Comparison of ENCODE assay signal across 19 cellular contexts in genomic region chr1:201563941-201564340, GRCh38. TPM values are rescaled to one million over a fixed set of nuclear protein-coding genes. Genes with fewer than 3 reads are reported as not detected.
DNase-seq lines count a peak whose midpoint lies in the region; ATAC-seq and TF ChIP-seq lines count a peak whose summit lies in the region.
"Had no signal": no experiment of that assay in that cellular context is flagged by ENCODE, and none has a peak within 500 bp of the region (broad histone marks: within the 10 kb centered on the region; RNA-seq: fewer than 3 reads in every experiment).

No MANE protein-coding gene starts in this region.

- no peaks in the 10 kb centered on the region for H3K27me3 Mint-ChIP-seq in activated CD8-positive, alpha-beta T cell treated with anti-CD3 and anti-CD28 coated beads, Interleukin-2, amount 10 ng/mL, durations not matched to agents 7 days and 5 days (ENCODE audit: low read depth)

- H3K4me2 ChIP-seq in fibroblast of lung (ENCODE audit: extremely low read depth, insufficient read depth, low read length): peak overlapping the region; percentile 18
- H3K4me2 ChIP-seq: A549, KMS-11 had no signal

- POLR2A ChIA-PET in RWPE1 (lab: Yijun Ruan, JAX; ENCODE audit: low non-redundant PET): no interaction called here
- POLR2A ChIA-PET in activated CD8-positive, alpha-beta T cell treated with anti-CD3 and anti-CD28 coated beads, Interleukin-2, amount 10 ng/mL, durations not matched to agents 7 days and 5 days (lab: Charles Lee): interaction anchor here (0.5 kb wide), 1 partner anchor 52 kb away, joined by 3 read pairs; no protein-coding TSS in a partner anchor

- H3K9me3 ChIP-seq in fibroblast of lung (ENCODE audit: control insufficient read depth, insufficient read depth, low read depth, low read length) (no peaks in the 10 kb centered on the region), spleen (no peaks in the 10 kb centered on the region)
- H3K9me3 ChIP-seq: A549, SJCRH30 had no signal

- H3K36me3 Mint-ChIP-seq in activated CD8-positive, alpha-beta T cell treated with anti-CD3 and anti-CD28 coated beads, Interleukin-2, amount 10 ng/mL, durations not matched to agents 7 days and 5 days (ENCODE audit: low read depth): no peaks in the 10 kb centered on the region

- H3K4me1 ChIP-seq in fibroblast of lung (ENCODE audit: control insufficient read depth, extremely low read depth, insufficient read depth, low read length): peaks cover 38% of the 10 kb centered on the region
- peaks cover 0 to 31% (median 14%) of the 10 kb centered on the region in 6 donors for H3K4me1 ChIP-seq in spleen

- TF ChIP-seq CTCF in AG10803 (conservative IDR thresholded peaks at IDR 0.05; ENCODE audit: low read length): no peak
- no peak for TF ChIP-seq CTCF in RWPE1 (conservative IDR thresholded peaks at IDR 0.05; ENCODE audit: low read depth)
- TF ChIP-seq CTCF in fibroblast of lung (conservative IDR thresholded peaks at IDR 0.05 in 1 of 2, IDR thresholded peaks at IDR 0.05 in 1 of 2; ENCODE audit: low read depth in 1 of 2, low read length in 2 of 2): no peak
- TF ChIP-seq CTCF in spleen (IDR thresholded peaks at IDR 0.05 in 8 of 11, conservative IDR thresholded peaks at IDR 0.05 in 3 of 11): no peak

- H3K79me2 ChIP-seq in fibroblast of lung (ENCODE audit: control insufficient read depth, insufficient read depth, low read length): peaks cover 42% of the 10 kb centered on the region

- H3K4me1 Mint-ChIP-seq in activated CD8-positive, alpha-beta T cell treated with anti-CD3 and anti-CD28 coated beads, Interleukin-2, amount 10 ng/mL, durations not matched to agents 7 days and 5 days (ENCODE audit: low read depth): peaks cover 11% of the 10 kb centered on the region

- H3K4me3 ChIP-seq in AG10803 (ENCODE audit: low read length) (peak overlapping the region; percentile 10), fibroblast of lung (replicated peaks in 1 of 4; ENCODE audit: control extremely low read depth in 1 of 4, insufficient read depth in 1 of 4, low read depth in 3 of 4, low read length in 4 of 4) (no peak overlapping the region), spleen (no peak overlapping the region)
- H3K4me3 ChIP-seq: A549, GM12878, SJCRH30 had no signal

- intact Hi-C loops in spleen (cut with DNase I; ENCODE audit: low total_unique reads): no loop called here

- H3K27me3 ChIP-seq in fibroblast of lung (ENCODE audit: control insufficient read depth, insufficient read depth, low read length) (no peaks in the 10 kb centered on the region), spleen (replicated peaks in 1 of 7) (no peaks in the 10 kb centered on the region)
- H3K27me3 ChIP-seq: SJCRH30 had no signal

- 77 to 91% (median 84%) methylated on average over 3 of the region's 3 CpGs for WGBS in spleen, 5 donors

- DNase-seq in AG10803 (ENCODE audit: low read depth) (no peak), RWPE1 (ENCODE audit: low spot score) (no peak), fibroblast of lung (ENCODE audit: low read depth in 2 of 2) (no peak), spleen (peak; percentile 21), NCI-H2081 treated with DMSO at 0.1 percent for 48 hours (lab: John Stamatoyannopoulos, UW) (no peak), NCI-H187 treated with DMSO at 0.1 percent for 48 hours (lab: John Stamatoyannopoulos, UW) (no peak)
- no peak for DNase-seq in activated CD8-positive, alpha-beta T cell treated with anti-CD3 and anti-CD28 coated beads, Interleukin-2, amount 10 ng/mL, durations not matched to agents 7 days and 5 days
- DNase-seq: DMS 273 treated with DMSO at 0.1 percent for 48 hours, GDM1, GOT3, NCI-H1092 treated with DMSO at 0.1 percent for 48 hours, NCI-H1694, NCI-H446 treated with DMSO at 0.1 percent for 48 hours, RPMI8226, SJCRH30 had no signal

- no peak overlapping the region for H3K9ac ChIP-seq in fibroblast of lung (ENCODE audit: insufficient read depth, low read length)
- H3K9ac ChIP-seq: KMS-11 had no signal

- H3K4me3 Mint-ChIP-seq in activated CD8-positive, alpha-beta T cell treated with anti-CD3 and anti-CD28 coated beads, Interleukin-2, amount 10 ng/mL, durations not matched to agents 7 days and 5 days: no peak overlapping the region

- TF ChIP-seq POLR2A in spleen (IDR thresholded peaks at IDR 0.05): no peak

- peak overlapping the region; percentile 94 for H3K27ac ChIP-seq in RWPE1
- H3K27ac ChIP-seq in fibroblast of lung (ENCODE audit: insufficient read depth, low read length): no peak overlapping the region
- no peak overlapping the region for H3K27ac ChIP-seq in spleen
- H3K27ac ChIP-seq: C4-2B, KMS-11, SJCRH30 had no signal

- no peak overlapping the region for H2AFZ ChIP-seq in fibroblast of lung (ENCODE audit: low read length)

- H3K27ac Mint-ChIP-seq in activated CD8-positive, alpha-beta T cell treated with anti-CD3 and anti-CD28 coated beads, Interleukin-2, amount 10 ng/mL, durations not matched to agents 7 days and 5 days: no peak overlapping the region

- no peaks in the 10 kb centered on the region for H3K9me3 Mint-ChIP-seq in activated CD8-positive, alpha-beta T cell treated with anti-CD3 and anti-CD28 coated beads, Interleukin-2, amount 10 ng/mL, durations not matched to agents 7 days and 5 days (ENCODE audit: insufficient read depth)

- CTCF ChIA-PET in RWPE1 (lab: Yijun Ruan, JAX): interaction anchor here (0.9 to 2.0 kb wide), 4 partner anchors 141 to 229 kb away, joined by 3 to 11 read pairs (median 8); no protein-coding TSS in a partner anchor
- CTCF ChIA-PET in activated CD8-positive, alpha-beta T cell treated with anti-CD3 and anti-CD28 coated beads, Interleukin-2, amount 10 ng/mL, durations not matched to agents 7 days and 5 days (lab: Charles Lee): no interaction called here

- ATAC-seq in activated CD8-positive, alpha-beta T cell treated with anti-CD3 and anti-CD28 coated beads, Interleukin-2, amount 10 ng/mL, durations not matched to agents 7 days and 5 days: no peak
- ATAC-seq: A549, GM12878 had no signal

- H4K20me1 ChIP-seq in fibroblast of lung (ENCODE audit: control insufficient read depth, extremely low read depth, insufficient read depth, low read length): no peaks in the 10 kb centered on the region

- H3K36me3 ChIP-seq in fibroblast of lung (ENCODE audit: control insufficient read depth, insufficient read depth, low read length): no peaks in the 10 kb centered on the region
- no peaks in the 10 kb centered on the region for H3K36me3 ChIP-seq in spleen

RNA-seq across cellular contexts. Expression of gene NAV1, which starts 25.0 kb away (rescaled TPM):
- 7.2 and 19.8 TPM in 2 replicates for total RNA-seq in fibroblast of lung
- polyA plus RNA-seq in fibroblast of lung: 64.0 and 66.5 TPM in 2 replicates
- polyA plus RNA-seq in fibroblast of lung (2012): 65.3 and 96.6 TPM in 2 replicates
- polyA minus RNA-seq in fibroblast of lung (ENCODE audit: low replicate concordance): 355 and 377 TPM in 2 replicates
- 10 to 100 TPM; 15.7 to 37.2 (median 27.4) TPM for total RNA-seq in spleen
- 1 to 10 TPM; 1.1 to 3.5 (median 1.2) TPM for polyA plus RNA-seq in spleen
- 1 to 10 TPM; 1.1 to 1.9 TPM for total RNA-seq in activated CD8-positive, alpha-beta T cell treated with anti-CD3 and anti-CD28 coated beads, Interleukin-2, amount 10 ng/mL, durations not matched to agents 7 days and 5 days

RNA-seq across cellular contexts. Expression of gene CSRP1, which starts 57.0 kb away (rescaled TPM):
- total RNA-seq in fibroblast of lung (158 and 195 TPM in 2 replicates), spleen (100 to 1,000 TPM; 115 to 360 (median 188) TPM)
- polyA plus RNA-seq in fibroblast of lung (438 and 1,081 TPM in 2 replicates), spleen (100 to 1,000 TPM in 2 of 3 donors, 10 to 100 TPM in 1; 67.1 to 180 (median 108) TPM)
- polyA plus RNA-seq in fibroblast of lung (2012): 450 and 1,109 TPM in 2 replicates
- polyA minus RNA-seq in fibroblast of lung (ENCODE audit: low replicate concordance): 886 and 2,174 TPM in 2 replicates
- total RNA-seq in activated CD8-positive, alpha-beta T cell treated with anti-CD3 and anti-CD28 coated beads, Interleukin-2, amount 10 ng/mL, durations not matched to agents 7 days and 5 days: 10 to 100 TPM; 78.7 to 80.9 TPM
